In the genomic region with DNA sequence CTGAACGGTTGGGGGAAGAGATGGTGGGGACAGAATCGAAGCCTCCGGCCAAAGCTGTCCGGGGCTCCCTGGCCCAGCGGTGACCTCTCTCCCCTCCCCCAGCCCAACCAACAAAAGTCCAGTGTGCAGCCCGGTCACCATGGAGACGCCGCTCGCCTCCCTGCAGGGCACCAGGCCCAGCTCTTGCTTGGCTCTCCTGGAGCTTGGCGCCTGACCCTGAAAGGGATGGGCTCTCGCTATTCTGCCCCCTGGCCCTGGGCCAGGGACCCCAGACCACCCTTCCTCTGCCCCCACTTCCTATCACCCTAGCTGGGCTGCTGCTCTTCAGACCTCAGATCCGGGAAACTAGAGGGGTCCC, we compare ENCODE assay signal across 7 cellular contexts. TPM values are rescaled to one million over a fixed set of nuclear protein-coding genes. Genes with fewer than 3 reads are reported as not detected.
DNase-seq lines count a peak whose midpoint lies in the region; ATAC-seq lines count a peak whose summit lies in the region.

No MANE protein-coding gene starts in this region.

- no peak for ATAC-seq in T-helper 17 cell

- H3K36me3 ChIP-seq in H7 (replicated peaks; ENCODE audit: control insufficient read depth, insufficient read depth, low read length) = no peaks in the 10 kb centered on the region

- H3K27ac Mint-ChIP-seq in T-helper 17 cell = no peak overlapping the region

- DNase-seq in H7 = peak; percentile 90
- no peak for DNase-seq in T-helper 17 cell
- DNase-seq in foreskin melanocyte = peak; percentile 85
- no peak for DNase-seq in skeletal muscle cell (ENCODE audit: low read depth)
- no peak for DNase-seq in NCI-H187 (lab: John Stamatoyannopoulos, UW)
- no peak for DNase-seq in GM19240 (ENCODE audit: insufficient read length, low spot score)
- DNase-seq in iPS-NIHi7 (ENCODE audit: extremely low spot score) = no peak

- no peaks in the 10 kb centered on the region for H3K9me3 ChIP-seq in T-helper 17 cell (ENCODE audit: control insufficient read depth, low read length, poor library complexity, severe bottlenecking)

- H3K4me3 Mint-ChIP-seq in T-helper 17 cell = peak overlapping the region; percentile 50

- peaks cover 29% of the 10 kb centered on the region for H3K27me3 ChIP-seq in H7 (ENCODE audit: control insufficient read depth, insufficient read depth, low read length)

- H3K4me1 Mint-ChIP-seq in T-helper 17 cell = peaks cover 19% of the 10 kb centered on the region

- H3K4me3 ChIP-seq in H7 (ENCODE audit: insufficient read depth, low read depth, low read length) (peak overlapping the region; percentile 32; the same call in 1 of the 2 replicates), skeletal muscle cell (ENCODE audit: low read depth, low read length) (peak overlapping the region; percentile 63)

- peaks cover 6% of the 10 kb centered on the region for H3K27me3 Mint-ChIP-seq in T-helper 17 cell

- no peaks in the 10 kb centered on the region for H3K36me3 Mint-ChIP-seq in T-helper 17 cell (ENCODE audit: low read depth)

RNA-seq across cellular contexts. Expression of gene METRN, which starts 1.3 kb away (rescaled TPM):
- total RNA-seq in H7 (2014; rRNA removed; shearing (Covaris generic)) = 49.6 and 64.2 TPM in 2 replicates
- 1 to 10 TPM; 3.8 to 4.3 TPM for total RNA-seq in T-helper 17 cell

RNA-seq across cellular contexts. Expression of gene ANTKMT, which starts 4.7 kb away (rescaled TPM):
- total RNA-seq in H7 (2014; rRNA removed; shearing (Covaris generic)) = 22.6 and 29.8 TPM in 2 replicates
- 10 to 100 TPM; 10.3 to 11.8 TPM for total RNA-seq in T-helper 17 cell

RNA-seq across cellular contexts. Expression of gene CCDC78, which starts 10.0 kb away (rescaled TPM):
- total RNA-seq in H7 (2014; rRNA removed; shearing (Covaris generic)) = 11.3 and 21.0 TPM in 2 replicates
- 1 to 10 TPM; 3.4 to 3.7 TPM for total RNA-seq in T-helper 17 cell

RNA-seq across cellular contexts. Expression of gene FBXL16, which starts 10.6 kb away (rescaled TPM):
- 2.8 and 7.1 TPM in 2 replicates for total RNA-seq in H7 (2014; rRNA removed; shearing (Covaris generic))
- total RNA-seq in T-helper 17 cell = 10 to 100 TPM; 29.0 to 35.3 TPM

RNA-seq across cellular contexts. Expression of gene HAGHL, which starts 10.7 kb away (rescaled TPM):
- 26.6 and 33.1 TPM in 2 replicates for total RNA-seq in H7 (2014; rRNA removed; shearing (Covaris generic))
- 10 to 100 TPM in 1 of 2 donors, 1 to 10 TPM in 1; 9.8 to 12.5 TPM for total RNA-seq in T-helper 17 cell

Comparison
In these comparisons a context has a peak if more than half of its experiments do, and no peak if none do; other contexts are left out.
1. DNase-seq: peak in H7 (single experiment) and foreskin melanocyte (single experiment); none in T-helper 17 cell (0 of 3), skeletal muscle cell (single experiment), NCI-H187 (0 of 2), GM19240 (single experiment) and iPS-NIHi7 (single experiment).